20 cellular contexts compared by ENCODE assay signal in the genomic region with DNA sequence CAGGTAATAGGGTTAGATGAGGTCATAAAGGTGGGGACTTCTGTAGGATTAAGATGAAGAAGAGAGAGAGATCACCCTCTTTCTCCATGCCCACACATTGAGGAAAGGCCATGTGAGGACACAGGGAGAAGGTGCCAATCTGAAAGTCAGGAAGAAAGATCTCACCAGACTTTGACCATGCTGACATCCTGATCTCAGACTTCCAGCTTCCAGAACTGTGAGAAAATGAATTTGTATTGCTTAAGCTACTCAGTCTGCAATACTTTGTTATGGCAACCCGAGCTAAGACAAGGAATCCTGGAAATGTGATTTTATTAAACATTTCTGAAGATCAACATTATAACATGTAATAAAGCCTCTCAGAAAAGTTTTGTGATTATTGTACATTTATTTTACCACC.
"Had no signal": no experiment of that assay in that cellular context is flagged by ENCODE, and none has a peak within 500 bp of the region (broad histone marks: within the 10 kb centered on the region; RNA-seq: fewer than 3 reads in every experiment).

No MANE protein-coding gene starts in this region.

- H3K9me3 ChIP-seq: pancreas, psoas muscle, right lobe of liver, thyroid gland, uterus had no signal

- H3K27ac ChIP-seq: pancreas, psoas muscle, right lobe of liver, thyroid gland, uterus had no signal

- ATAC-seq: natural killer cell; pancreas; psoas muscle; right lobe of liver; stimulated activated naive B cell treated with anti-CD40 and anti-IgM and Interleukin-4, amounts not matched to agents 10 μg/mL and 1 μg/mL and 100 μg/mL, for 72 hours; stimulated activated naive CD8-positive, alpha-beta T cell treated with anti-CD3 and anti-CD28 coated beads, Interleukin-15, amount 100 ng/mL, for 72 hours had no signal

- DNase-seq: caudate nucleus; effector CD4-positive, alpha-beta T cell; endodermal cell; foreskin fibroblast; head of caudate nucleus; hypothalamus; kidney glomerular epithelial cell; natural killer cell; nucleus accumbens; pancreas; psoas muscle; retina; right lobe of liver; stimulated activated CD4-positive, alpha-beta T cell treated with anti-CD3 and anti-CD28 coated beads, Interleukin-2, amount 100 ng/mL, for 24 hours; stimulated activated CD4-positive, alpha-beta T cell treated with anti-CD3 and anti-CD28 coated beads, Interleukin-4, amount 100 ng/mL, for 4 hours; stimulated activated naive B cell treated with anti-CD40 and anti-IgM and Interleukin-4, amounts not matched to agents 10 μg/mL and 1 μg/mL and 100 μg/mL, for 72 hours; stimulated activated naive CD8-positive, alpha-beta T cell treated with anti-CD3 and anti-CD28 coated beads, Interleukin-15, amount 100 ng/mL, for 72 hours; thyroid gland; uterus had no signal

- H3K36me3 ChIP-seq: pancreas, right lobe of liver, thyroid gland, uterus had no signal

- H3K4me3 ChIP-seq: coronary artery, pancreas, psoas muscle, right lobe of liver, thyroid gland, uterus had no signal

- H3K27me3 ChIP-seq: pancreas, right lobe of liver, thyroid gland, uterus had no signal

- H3K4me1 ChIP-seq: uterus had no signal
